Comparison of ENCODE assay signal across 6 cellular contexts in genomic region chr4:146104052-146104451, GRCh38.
DNase-seq lines count a peak whose midpoint lies in the region; ATAC-seq and TF ChIP-seq lines count a peak whose summit lies in the region.
"Not testable (repeated sequence)": the region's sequence is repeated elsewhere in the genome, so short reads cannot be mapped to it uniquely, and the experiment has no call there.

No MANE protein-coding gene starts in this region.

- not testable (repeated sequence) for TF ChIP-seq POLR2A in upper lobe of left lung (IDR thresholded peaks at IDR 0.05)

- H3K27ac Mint-ChIP-seq in CD14-positive monocyte, result peak overlapping the region; percentile 96 to 99 (median 97)
- peak overlapping the region; percentile 53 for H3K27ac Mint-ChIP-seq in activated T-cell treated with anti-CD3 and anti-CD28 coated beads, Interleukin-2, amount 50 U/mL, for 72 hours
- H3K27ac Mint-ChIP-seq in dendritic cell treated with granulocyte-macrophage colony-stimulating factor and Interleukin-4, amounts not matched to agents 40 ng/mL and 50 ng/mL, for 4 days, result peak overlapping the region; percentile 67

- H3K27me3 ChIP-seq in HL-60 (ENCODE audit: insufficient read depth, poor library complexity, severe bottlenecking); neutrophil; upper lobe of left lung: not testable (repeated sequence)

- H3K36me3 Mint-ChIP-seq in CD14-positive monocyte; activated T-cell treated with anti-CD3 and anti-CD28 coated beads, Interleukin-2, amount 50 U/mL, for 72 hours (ENCODE audit: insufficient read depth in 2 of 2); dendritic cell treated with granulocyte-macrophage colony-stimulating factor and Interleukin-4, amounts not matched to agents 40 ng/mL and 50 ng/mL, for 4 days (ENCODE audit: low read depth): not testable (repeated sequence)

- not testable (repeated sequence) for H3K9me3 Mint-ChIP-seq in CD14-positive monocyte; activated T-cell treated with anti-CD3 and anti-CD28 coated beads, Interleukin-2, amount 50 U/mL, for 72 hours; dendritic cell treated with granulocyte-macrophage colony-stimulating factor and Interleukin-4, amounts not matched to agents 40 ng/mL and 50 ng/mL, for 4 days

- H3K4me3 Mint-ChIP-seq in CD14-positive monocyte; activated T-cell treated with anti-CD3 and anti-CD28 coated beads, Interleukin-2, amount 50 U/mL, for 72 hours; dendritic cell treated with granulocyte-macrophage colony-stimulating factor and Interleukin-4, amounts not matched to agents 40 ng/mL and 50 ng/mL, for 4 days: not testable (repeated sequence)

- H3K4me3 ChIP-seq in HL-60 (replicated peaks; ENCODE audit: insufficient read depth, low read length); neutrophil (ENCODE audit: low read depth in 1 of 2, low read length in 1 of 2); upper lobe of left lung: not testable (repeated sequence)

- intact Hi-C loops in CD14-positive monocyte (cut with micrococcal nuclease); dendritic cell treated with granulocyte-macrophage colony-stimulating factor and Interleukin-4, amounts not matched to agents 40 ng/mL and 50 ng/mL, for 4 days (cut with micrococcal nuclease): not testable (repeated sequence)

- DNase-seq in CD14-positive monocyte (ENCODE audit: low spot score); HL-60 (ENCODE audit: low read depth in 1 of 2, low spot score in 1 of 2); activated T-cell treated with anti-CD3 and anti-CD28 coated beads, Interleukin-2, amount 50 U/mL, for 72 hours: not testable (repeated sequence)
- peak in 1 of 2 donors; percentile 27 for DNase-seq in upper lobe of left lung

- ATAC-seq in activated T-cell treated with anti-CD3 and anti-CD28 coated beads, Interleukin-2, amount 50 U/mL, for 72 hours (replicated peaks in 1 of 2); upper lobe of left lung (ENCODE audit: low FRiP score in 2 of 2): not testable (repeated sequence)

- peaks cover 56 to 58% of the 10 kb centered on the region in 2 experiments for H3K4me1 ChIP-seq in neutrophil (ENCODE audit: control insufficient read depth in 1 of 2, insufficient read depth in 1 of 2, low read depth in 1 of 2, low read length in 1 of 2)
- not testable (repeated sequence) for H3K4me1 ChIP-seq in upper lobe of left lung

- peaks cover 50% of the 10 kb centered on the region for H3K4me1 Mint-ChIP-seq in CD14-positive monocyte
- H3K4me1 Mint-ChIP-seq in activated T-cell treated with anti-CD3 and anti-CD28 coated beads, Interleukin-2, amount 50 U/mL, for 72 hours (ENCODE audit: low read depth), result peaks cover 34% of the 10 kb centered on the region
- H3K4me1 Mint-ChIP-seq in dendritic cell treated with granulocyte-macrophage colony-stimulating factor and Interleukin-4, amounts not matched to agents 40 ng/mL and 50 ng/mL, for 4 days (ENCODE audit: low read depth), result peaks cover 39% of the 10 kb centered on the region

- H3K27ac ChIP-seq in HL-60 (replicated peaks), result peak overlapping the region; percentile 85
- peak overlapping the region; percentile 91 for H3K27ac ChIP-seq in neutrophil
- H3K27ac ChIP-seq in upper lobe of left lung, result peak overlapping the region in 3 of 4 donors; percentile 42 to 73 (median 44)

- WGBS in upper lobe of left lung, 2 donors, result 89 to 91% methylated on average over 9 of the region's 9 CpGs

- not testable (repeated sequence) for H3K36me3 ChIP-seq in neutrophil, upper lobe of left lung

- TF ChIP-seq CTCF in CD14-positive monocyte (IDR thresholded peaks at IDR 0.05); HL-60 (IDR thresholded peaks at IDR 0.05; ENCODE audit: insufficient read depth, low read length); neutrophil (IDR thresholded peaks at IDR 0.05); upper lobe of left lung (IDR thresholded peaks at IDR 0.05): not testable (repeated sequence)

- H3K27me3 Mint-ChIP-seq in CD14-positive monocyte (ENCODE audit: low read depth in 3 of 3); dendritic cell treated with granulocyte-macrophage colony-stimulating factor and Interleukin-4, amounts not matched to agents 40 ng/mL and 50 ng/mL, for 4 days: not testable (repeated sequence)
- H3K27me3 Mint-ChIP-seq in activated T-cell treated with anti-CD3 and anti-CD28 coated beads, Interleukin-2, amount 50 U/mL, for 72 hours (ENCODE audit: low read depth), result peaks cover 15% of the 10 kb centered on the region

- TF ChIP-seq EP300 in upper lobe of left lung (IDR thresholded peaks at IDR 0.05), result not testable (repeated sequence)

- not testable (repeated sequence) for H3K9me3 ChIP-seq in neutrophil, upper lobe of left lung
